ENCODE assay signal across 16 cellular contexts in genomic region chr6:149855741-149856140, GRCh38. TPM values are rescaled to one million over a fixed set of nuclear protein-coding genes. Genes with fewer than 3 reads are reported as not detected.
DNase-seq lines count a peak whose midpoint lies in the region; TF ChIP-seq lines count a peak whose summit lies in the region.
"Had no signal": no experiment of that assay in that cellular context is flagged by ENCODE, and none has a peak within 500 bp of the region (broad histone marks: within the 10 kb centered on the region; RNA-seq: fewer than 3 reads in every experiment).

No MANE protein-coding gene starts in this region.

- TF ChIP-seq CTCF in PC-9 (conservative IDR thresholded peaks at IDR 0.05): no peak
- TF ChIP-seq CTCF in progenitor cell of endocrine pancreas (IDR thresholded peaks at IDR 0.05; ENCODE audit: unreplicated experiment): no peak

- DNase-seq in HCEC 1CT (peak; percentile 9), PC-9 (peak in 1 of 2 experiments; percentile 48), epithelial cell of prostate (ENCODE audit: low read depth, low spot score) (no peak), progenitor cell of endocrine pancreas (ENCODE audit: low spot score, unreplicated experiment) (no peak), cerebellar nuclear complex (lab: John Stamatoyannopoulos, UW) (no peak), foreskin melanocyte (no peak), AG08395 (ENCODE audit: low spot score) (no peak)
- DNase-seq in activated naive CD4-positive, alpha-beta T cell (lab: John Stamatoyannopoulos, UW): no peak
- DNase-seq: activated naive CD4-positive, alpha-beta T cell treated with anti-CD3 and anti-CD28 coated beads, Interleukin-2, amount 50 U/mL, for 16 hours; CD4-positive, CD25-positive, alpha-beta regulatory T cell; gastrocnemius medialis; GF-D8; H9; NCI-H446 treated with DMSO at 0.1 percent for 48 hours had no signal

- POLR2A ChIA-PET in PC-9 (lab: Charles Lee; ENCODE audit: unreplicated experiment): no interaction called here

- H3K79me2 ChIP-seq in PC-9 (ENCODE audit: low read depth): peaks cover 72% of the 10 kb centered on the region

- peak overlapping the region; percentile 38 for H3K4me3 Mint-ChIP-seq in progenitor cell of endocrine pancreas (ENCODE audit: low read depth)
- H3K4me3 Mint-ChIP-seq: CD4-positive, CD25-positive, alpha-beta regulatory T cell; H9 had no signal

- peak overlapping the region; percentile 80 for H3K4me2 ChIP-seq in PC-9

- intact Hi-C loops in PC-9 (cut with micrococcal nuclease; ENCODE audit: unreplicated experiment): loop anchor here (1.0 kb wide), 2 partner anchors 8 kb away; no protein-coding TSS in a partner anchor

- H3K9me2 ChIP-seq in PC-9 (ENCODE audit: insufficient read depth): no peaks in the 10 kb centered on the region

- peaks cover 11% of the 10 kb centered on the region for H3K36me3 Mint-ChIP-seq in progenitor cell of endocrine pancreas (ENCODE audit: insufficient read depth)

- H2AFZ ChIP-seq in PC-9: no peak overlapping the region

- H3K27ac Mint-ChIP-seq in progenitor cell of endocrine pancreas: peak overlapping the region; percentile 97
- H3K27ac Mint-ChIP-seq: H9 had no signal

- no peaks in the 10 kb centered on the region for H3K27me3 ChIP-seq in PC-9 (ENCODE audit: insufficient read depth, low read depth)
- H3K27me3 ChIP-seq: gastrocnemius medialis, right atrium auricular region had no signal

- H3K4me1 Mint-ChIP-seq in progenitor cell of endocrine pancreas (ENCODE audit: low read depth): peaks cover 52% of the 10 kb centered on the region

- H3K9me3 Mint-ChIP-seq in progenitor cell of endocrine pancreas (ENCODE audit: low read depth): no peaks in the 10 kb centered on the region
- H3K9me3 Mint-ChIP-seq: CD4-positive, CD25-positive, alpha-beta regulatory T cell; H9 had no signal

- peaks cover 53% of the 10 kb centered on the region for H3F3A ChIP-seq in PC-9 (ENCODE audit: insufficient read depth, low read depth)

- H3K4me3 ChIP-seq in PC-9: peak overlapping the region; percentile 57
- H3K4me3 ChIP-seq: gastrocnemius medialis, right atrium auricular region had no signal

- H3K36me3 ChIP-seq in PC-9 (ENCODE audit: low read depth): peaks cover 10% of the 10 kb centered on the region; the same call in 1 of the 2 replicates
- H3K36me3 ChIP-seq: gastrocnemius medialis, right atrium auricular region had no signal

- H4K20me1 ChIP-seq in PC-9 (ENCODE audit: insufficient read depth): no peaks in the 10 kb centered on the region

- no peaks in the 10 kb centered on the region for H3K9me3 ChIP-seq in PC-9 (ENCODE audit: insufficient read depth, low read depth)
- H3K9me3 ChIP-seq: gastrocnemius medialis, right atrium auricular region had no signal

- H3K4me1 ChIP-seq in PC-9 (replicated peaks; ENCODE audit: insufficient read depth): peaks cover 95% of the 10 kb centered on the region

- H3K27ac ChIP-seq in PC-9 (peak overlapping the region; percentile 96), epithelial cell of prostate (peak overlapping the region; percentile 99)

- BruUV-seq in PC-9 (replicated peaks; lab: Mats Ljungman, UMichigan): no TSS peak

- no peaks in the 10 kb centered on the region for H3K27me3 Mint-ChIP-seq in progenitor cell of endocrine pancreas

- CTCF ChIA-PET in PC-9 (lab: Charles Lee): no interaction called here

RNA-seq across cellular contexts. Expression of gene LRP11, which starts 8.4 kb away (rescaled TPM):
- total RNA-seq in PC-9 (2021) (33.8 and 38.6 TPM in 2 replicates), progenitor cell of endocrine pancreas (45.0 and 63.3 TPM in 2 replicates)

RNA-seq across cellular contexts. Expression of gene RAET1E, which starts 42.2 kb away (rescaled TPM):
- total RNA-seq in PC-9 (2021): 0.20 TPM in 1 of 2 replicates, not detected in the other
- not detected in 2 replicates for total RNA-seq in progenitor cell of endocrine pancreas
- total RNA-seq: activated CD8-positive, alpha-beta memory T cell treated with anti-CD3 and anti-CD28 coated beads for 36 hours; CD4-positive, CD25-positive, alpha-beta regulatory T cell; H9 had no signal
